Comparison of ENCODE assay signal across 23 cellular contexts in the genomic region with DNA sequence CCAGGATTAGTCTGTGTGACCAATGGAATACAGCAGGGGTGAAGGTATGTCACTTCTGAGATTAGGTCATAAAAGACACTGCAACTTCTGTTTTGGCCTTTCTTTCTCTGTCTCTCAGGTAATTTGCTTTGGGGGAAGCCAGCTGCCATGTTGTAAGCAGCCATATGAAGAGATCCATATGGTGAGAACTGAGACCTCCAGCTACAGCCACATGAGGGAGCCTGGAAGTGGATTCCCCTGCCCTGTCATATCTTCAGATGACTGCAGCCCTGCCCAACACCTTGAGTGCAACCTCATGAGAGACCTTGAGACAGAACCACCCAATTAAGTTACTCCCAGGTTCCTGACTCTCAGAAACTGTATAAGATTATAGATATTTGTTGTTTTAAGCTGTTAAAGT.
DNase-seq lines count a peak whose midpoint lies in the region; ATAC-seq and TF ChIP-seq lines count a peak whose summit lies in the region.
"Had no signal": no experiment of that assay in that cellular context is flagged by ENCODE, and none has a peak within 500 bp of the region (broad histone marks: within the 10 kb centered on the region; RNA-seq: fewer than 3 reads in every experiment).

No MANE protein-coding gene starts in this region.

- no peaks in the 10 kb centered on the region for H3F3A ChIP-seq in neural progenitor cell (ENCODE audit: low read depth)

- H3K36me3 ChIP-seq in brain microvascular endothelial cell (replicated peaks) (no peaks in the 10 kb centered on the region), neural progenitor cell (no peaks in the 10 kb centered on the region), colonic mucosa (no peaks in the 10 kb centered on the region), lower lobe of right lung (no peaks in the 10 kb centered on the region)
- H3K36me3 ChIP-seq: pancreas, SJSA1, upper lobe of right lung had no signal

- peaks cover 7% of the 10 kb centered on the region for H3K27me3 Mint-ChIP-seq in neural progenitor cell (ENCODE audit: insufficient read depth, low read depth)
- H3K27me3 Mint-ChIP-seq: activated naive CD4-positive, alpha-beta T cell treated with anti-CD3 and anti-CD28 coated beads, Interleukin-2, amount 10 ng/mL, durations not matched to agents 7 days and 5 days; dendritic cell treated with granulocyte-macrophage colony-stimulating factor and Interleukin-4, amounts not matched to agents 40 ng/mL and 50 ng/mL, for 4 days; T-helper 17 cell had no signal

- no peak overlapping the region for H3K9ac ChIP-seq in neural progenitor cell
- no peak overlapping the region for H3K9ac ChIP-seq in colonic mucosa (ENCODE audit: low read depth in 2 of 2, low read length in 2 of 2)

- TF ChIP-seq CTCF in brain microvascular endothelial cell (IDR thresholded peaks at IDR 0.05; ENCODE audit: low read depth, low read length, missing control alignments) (peak; percentile 20), neural progenitor cell (IDR thresholded peaks at IDR 0.05) (peak; percentile 31), colonic mucosa (IDR thresholded peaks at IDR 0.05) (no peak), lower lobe of right lung (IDR thresholded peaks at IDR 0.05) (no peak)

- no peaks in the 10 kb centered on the region for H4K20me1 ChIP-seq in neural progenitor cell (ENCODE audit: low read depth)

- no peaks in the 10 kb centered on the region for H3K9me3 Mint-ChIP-seq in neural progenitor cell
- H3K9me3 Mint-ChIP-seq: activated naive CD4-positive, alpha-beta T cell treated with anti-CD3 and anti-CD28 coated beads, Interleukin-2, amount 10 ng/mL, durations not matched to agents 7 days and 5 days; dendritic cell treated with granulocyte-macrophage colony-stimulating factor and Interleukin-4, amounts not matched to agents 40 ng/mL and 50 ng/mL, for 4 days; nephron progenitor cell had no signal

- H3K4me1 Mint-ChIP-seq in neural progenitor cell: peaks cover 6% of the 10 kb centered on the region
- H3K4me1 Mint-ChIP-seq: activated naive CD4-positive, alpha-beta T cell treated with anti-CD3 and anti-CD28 coated beads, Interleukin-2, amount 10 ng/mL, durations not matched to agents 7 days and 5 days; nephron progenitor cell; T-helper 17 cell had no signal

- no peak overlapping the region for H3K4me3 Mint-ChIP-seq in neural progenitor cell
- H3K4me3 Mint-ChIP-seq: activated naive CD4-positive, alpha-beta T cell treated with anti-CD3 and anti-CD28 coated beads, Interleukin-2, amount 10 ng/mL, durations not matched to agents 7 days and 5 days; activated T-cell treated with anti-CD3 and anti-CD28 coated beads, Interleukin-2, amount 50 U/mL, for 72 hours; dendritic cell treated with granulocyte-macrophage colony-stimulating factor and Interleukin-4, amounts not matched to agents 40 ng/mL and 50 ng/mL, for 4 days; nephron progenitor cell; T-helper 17 cell had no signal

- H3K27ac ChIP-seq in brain microvascular endothelial cell (no peak overlapping the region), neural progenitor cell (no peak overlapping the region), colonic mucosa (no peak overlapping the region), lower lobe of right lung (no peak overlapping the region)
- H3K27ac ChIP-seq: pancreas, SJSA1, upper lobe of right lung had no signal

- DNase-seq in NCI-H524 (lab: John Stamatoyannopoulos, UW) (peak; percentile 31 to 50), NCI-H524 treated with DMSO at 0.1 percent for 48 hours (lab: John Stamatoyannopoulos, UW) (no peak), NCI-H2227 (lab: John Stamatoyannopoulos, UW; ENCODE audit: unreplicated experiment) (peak; percentile 15), brain microvascular endothelial cell (no peak), neural progenitor cell (ENCODE audit: low spot score) (peak; percentile 17), HPDE6-E6E7 (ENCODE audit: extremely low spot score) (no peak), colonic mucosa (no peak), lower lobe of right lung (no peak)
- DNase-seq: activated CD4-positive, alpha-beta T cell treated with anti-CD3 and anti-CD28 coated beads for 48 hours; activated naive CD4-positive, alpha-beta T cell treated with anti-CD3 and anti-CD28 coated beads, Interleukin-2, amount 10 ng/mL, durations not matched to agents 7 days and 5 days; activated T-cell treated with anti-CD3 and anti-CD28 coated beads, Interleukin-2, amount 50 U/mL, for 72 hours; amygdala; MV-4-11; NCI-H187 treated with DMSO at 0.1 percent for 48 hours; NCI-H446 treated with DMSO at 0.1 percent for 48 hours; nephron progenitor cell; NK-92 treated with Interleukin-12 subunit alpha and Interleukin-12 subunit beta, amount 100 ng/mL, for 24 hours; pancreas; substantia nigra; T-helper 17 cell; upper lobe of right lung had no signal

- no peak overlapping the region for H3K27ac Mint-ChIP-seq in neural progenitor cell
- H3K27ac Mint-ChIP-seq: activated naive CD4-positive, alpha-beta T cell treated with anti-CD3 and anti-CD28 coated beads, Interleukin-2, amount 10 ng/mL, durations not matched to agents 7 days and 5 days; activated T-cell treated with anti-CD3 and anti-CD28 coated beads, Interleukin-2, amount 50 U/mL, for 72 hours; dendritic cell treated with granulocyte-macrophage colony-stimulating factor and Interleukin-4, amounts not matched to agents 40 ng/mL and 50 ng/mL, for 4 days; nephron progenitor cell; T-helper 17 cell had no signal

- H3K4me1 ChIP-seq in neural progenitor cell (no peaks in the 10 kb centered on the region), colonic mucosa (no peaks in the 10 kb centered on the region), lower lobe of right lung (no peaks in the 10 kb centered on the region)
- H3K4me1 ChIP-seq: pancreas, SJSA1, upper lobe of right lung had no signal

- H3K36me3 Mint-ChIP-seq in neural progenitor cell: no peaks in the 10 kb centered on the region
- H3K36me3 Mint-ChIP-seq: activated naive CD4-positive, alpha-beta T cell treated with anti-CD3 and anti-CD28 coated beads, Interleukin-2, amount 10 ng/mL, durations not matched to agents 7 days and 5 days had no signal

- no peak overlapping the region for H2AFZ ChIP-seq in neural progenitor cell (replicated peaks)

- H3K79me2 ChIP-seq in neural progenitor cell (ENCODE audit: low read depth): no peaks in the 10 kb centered on the region

- in situ Hi-C loops in brain microvascular endothelial cell (cut with HindIII; ENCODE audit: low pct_ligation_motif_present, low sequenced_read_pairs): no loop called here

- H3K4me3 ChIP-seq in brain microvascular endothelial cell (ENCODE audit: low read depth, low read length): no peak overlapping the region
- no peak overlapping the region for H3K4me3 ChIP-seq in neural progenitor cell
- no peak overlapping the region for H3K4me3 ChIP-seq in colonic mucosa
- no peak overlapping the region for H3K4me3 ChIP-seq in lower lobe of right lung
- H3K4me3 ChIP-seq: pancreas, SJSA1, upper lobe of right lung had no signal

- intact Hi-C loops in colonic mucosa (cut with DNase I): no loop called here
- intact Hi-C loops in lower lobe of right lung (cut with DNase I): no loop called here

- H3K4me2 ChIP-seq in neural progenitor cell: no peak overlapping the region

- no peaks in the 10 kb centered on the region for H3K27me3 ChIP-seq in brain microvascular endothelial cell (replicated peaks)
- H3K27me3 ChIP-seq in neural progenitor cell: no peaks in the 10 kb centered on the region
- no peaks in the 10 kb centered on the region for H3K27me3 ChIP-seq in colonic mucosa
- H3K27me3 ChIP-seq in lower lobe of right lung (ENCODE audit: low read depth): no peaks in the 10 kb centered on the region
- H3K27me3 ChIP-seq: pancreas, SJSA1, upper lobe of right lung had no signal

- H3K9me3 ChIP-seq in neural progenitor cell (ENCODE audit: low read depth) (no peaks in the 10 kb centered on the region), colonic mucosa (no peaks in the 10 kb centered on the region), lower lobe of right lung (no peaks in the 10 kb centered on the region)
- H3K9me3 ChIP-seq: pancreas, SJSA1, upper lobe of right lung had no signal

- ATAC-seq in lower lobe of right lung: no peak
- ATAC-seq: activated T-cell treated with anti-CD3 and anti-CD28 coated beads, Interleukin-2, amount 50 U/mL, for 72 hours; pancreas; T-helper 17 cell; upper lobe of right lung had no signal

Comparison
In these comparisons a context has a peak if more than half of its experiments do, and no peak if none do; other contexts are left out.
1. DNase-seq: peak in NCI-H524 (2 of 2), NCI-H2227 (single experiment) and neural progenitor cell (single experiment); none in NCI-H524 treated with DMSO at 0.1 percent for 48 hours (single experiment), brain microvascular endothelial cell (single experiment), HPDE6-E6E7 (single experiment), colonic mucosa (single experiment) and lower lobe of right lung (single experiment).
2. CTCF ChIP-seq: peak in brain microvascular endothelial cell (single experiment) and neural progenitor cell (single experiment); none in colonic mucosa (single experiment) and lower lobe of right lung (single experiment).